ENCODE assay signal across 16 cellular contexts in the genomic region with DNA sequence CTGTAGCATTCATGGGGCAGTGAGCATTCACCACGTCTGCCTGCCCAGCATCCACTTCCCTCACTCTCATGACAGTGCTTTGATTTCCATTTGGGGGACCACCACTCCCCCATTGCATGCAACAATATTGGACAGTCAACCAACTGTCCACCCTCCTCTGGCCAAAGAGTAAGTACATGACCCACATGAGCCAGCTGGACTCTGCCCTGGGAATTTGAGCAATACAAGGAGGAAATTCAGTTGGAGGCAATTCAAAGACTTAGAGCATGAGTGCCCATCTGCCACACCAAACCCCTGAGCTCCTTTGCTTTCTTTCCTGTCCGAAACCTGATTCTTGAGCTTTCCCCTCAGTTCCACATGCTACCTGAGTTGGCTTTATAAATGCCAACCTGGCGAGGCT. TPM values are rescaled to one million over a fixed set of nuclear protein-coding genes. Genes with fewer than 3 reads are reported as not detected.
A peak's percentile ranks its signal among the peaks of the same experiment; 100 is the strongest.
DNase-seq lines count a peak whose midpoint lies in the region; ATAC-seq, FAIRE-seq and TF ChIP-seq lines count a peak whose summit lies in the region.
"Had no signal": no experiment of that assay in that cellular context is flagged by ENCODE, and none has a peak within 500 bp of the region (broad histone marks: within the 10 kb centered on the region; RNA-seq: fewer than 3 reads in every experiment).

No MANE protein-coding gene starts in this region.

- DNase-seq in DMS 273 (lab: John Stamatoyannopoulos, UW; ENCODE audit: unreplicated experiment) (peak; percentile 25), DMS 273 treated with DMSO at 0.1 percent for 48 hours (lab: John Stamatoyannopoulos, UW) (no peak), cerebellar cortex (ENCODE audit: low spot score) (peak; percentile 42), left lobe of liver (ENCODE audit: low spot score) (peak; percentile 75), small intestine (peak; percentile 3), GM10248 (ENCODE audit: extremely low spot score) (no peak)
- DNase-seq in activated naive CD4-positive, alpha-beta T cell treated with Interleukin-2 at 50 U/mL for 16 hours, result no peak
- DNase-seq: Calu3; CD8-positive, alpha-beta T cell; GDM1; H9 had no signal

- WGBS in small intestine, 3 donors, result 73 to 84% (median 82%) methylated on average over 3 of the region's 3 CpGs

- no peaks in the 10 kb centered on the region for H3K4me1 ChIP-seq in small intestine (ENCODE audit: control insufficient read depth in 2 of 2, insufficient read depth in 1 of 2, low read depth in 1 of 2, low read length in 1 of 2)
- H3K4me1 ChIP-seq: A549 had no signal

- ATAC-seq in left lobe of liver (peak; percentile 82), HG03025 (IDR thresholded peaks at IDR 0.05; ENCODE audit: low FRiP score, unreplicated experiment) (no peak)
- ATAC-seq: A549; CD8-positive, alpha-beta T cell had no signal

- TF ChIP-seq CTCF in GM10248 (IDR thresholded peaks at IDR 0.05; ENCODE audit: control extremely low read depth, extremely low read depth, low read depth, missing control alignments), result no peak

- no peaks in the 10 kb centered on the region for H3K27me3 ChIP-seq in small intestine (ENCODE audit: control insufficient read depth in 2 of 2, insufficient read depth in 2 of 2, low read length in 2 of 2)
- H3K27me3 ChIP-seq: BLaER1 treated with 17β-estradiol and CSF1 and Interleukin-3, amounts not matched to agents 10 nM and 100 nM had no signal

- CTCF ChIA-PET in GM10248 (lab: Yijun Ruan, JAX), result interaction anchor here (0.6 to 1.6 kb wide), 9 partner anchors 8 to 326 kb away, joined by 3 to 4 read pairs (median 3); a partner anchor contains a TSS

- no peak overlapping the region for H3K27ac ChIP-seq in small intestine (ENCODE audit: low read depth in 1 of 2, low read length in 1 of 2)
- H3K27ac ChIP-seq: 22Rv1; A549; BLaER1 treated with 17β-estradiol and CSF1 and Interleukin-3, amounts not matched to agents 10 nM and 100 nM had no signal

- no peaks in the 10 kb centered on the region for H3K9me3 ChIP-seq in small intestine (ENCODE audit: control insufficient read depth, low read depth)
- H3K9me3 ChIP-seq: A549; BLaER1 treated with 17β-estradiol and CSF1 and Interleukin-3, amounts not matched to agents 10 nM and 100 nM had no signal

- POLR2A ChIA-PET in GM10248 (lab: Yijun Ruan, JAX), result interaction anchor here (0.7 kb wide), 1 partner anchor 316 kb away, joined by 3 read pairs; no protein-coding TSS in a partner anchor

- no peak overlapping the region for H3K4me3 ChIP-seq in small intestine (ENCODE audit: low read depth in 1 of 2, low read length in 2 of 2)
- H3K4me3 ChIP-seq: A549; BLaER1 treated with 17β-estradiol and CSF1 and Interleukin-3, amounts not matched to agents 10 nM and 100 nM had no signal

- FAIRE-seq in small intestine (lab: Jason Lieb, UNC), result no peak
- FAIRE-seq: A549, H1 had no signal

- H3K36me3 ChIP-seq in small intestine (ENCODE audit: control insufficient read depth in 2 of 2, insufficient read depth in 2 of 2, low read length in 2 of 2), result no peaks in the 10 kb centered on the region
- H3K36me3 ChIP-seq: BLaER1 treated with 17β-estradiol and CSF1 and Interleukin-3, amounts not matched to agents 10 nM and 100 nM had no signal

RNA-seq across cellular contexts. Expression of a gene that starts 41.7 kb away (rescaled TPM):
- 4.9 TPM for total RNA-seq in left lobe of liver
- polyA plus RNA-seq in small intestine, result 10 to 100 TPM in 1 of 3 donors, 1 to 10 TPM in 2; 4.9 to 11.7 (median 6.8) TPM

RNA-seq across cellular contexts. Expression of a gene that starts 53.2 kb away (rescaled TPM):
- 7.9 TPM for total RNA-seq in left lobe of liver
- polyA plus RNA-seq in small intestine, result 10 to 100 TPM; 27.1 to 29.7 (median 27.6) TPM

Comparison
In these comparisons a context has a peak if more than half of its experiments do, and no peak if none do; other contexts are left out.
1. DNase-seq: peak in DMS 273 (single experiment), cerebellar cortex (single experiment), left lobe of liver (single experiment) and small intestine (single experiment); none in DMS 273 treated with DMSO at 0.1 percent for 48 hours (single experiment), GM10248 (single experiment) and activated naive CD4-positive, alpha-beta T cell treated with Interleukin-2 at 50 U/mL for 16 hours (single experiment).